37 cellular contexts compared by ENCODE assay signal in genomic region chr5:132305420-132305819, GRCh38. TPM values are rescaled to one million over a fixed set of nuclear protein-coding genes. Genes with fewer than 3 reads are reported as not detected.
"Had no signal": no experiment of that assay in that cellular context is flagged by ENCODE, and none has a peak within 500 bp of the region (broad histone marks: within the 10 kb centered on the region; RNA-seq: fewer than 3 reads in every experiment).

No MANE protein-coding gene starts in this region.

- DNase-seq: activated CD4-positive, alpha-beta memory T cell treated with anti-CD3 and anti-CD28 coated beads, Interleukin-2, amount 10 ng/mL, durations not matched to agents 7 days and 5 days; activated CD4-positive, alpha-beta T cell treated with anti-CD3 and anti-CD28 coated beads for 1 hour; activated CD4-positive, alpha-beta T cell treated with anti-CD3 and anti-CD28 coated beads for 36 hours; activated CD4-positive, alpha-beta T cell treated with anti-CD3 and anti-CD28 coated beads for 48 hours; activated CD4-positive, alpha-beta T cell treated with anti-CD3 and anti-CD28 coated beads, Interleukin-2, amount 10 ng/mL, durations not matched to agents 7 days and 5 days; activated CD4-positive, alpha-beta T cell treated with anti-CD3 and anti-CD28 coated beads, Interleukin-2, amount 50 U/mL, for 48 hours; activated CD4-positive, CD25-positive, alpha-beta regulatory T cell; activated CD8-positive, alpha-beta memory T cell treated with anti-CD3 and anti-CD28 coated beads for 24 hours; activated CD8-positive, alpha-beta memory T cell treated with anti-CD3 and anti-CD28 coated beads, Interleukin-2, amount 10 ng/mL, durations not matched to agents 7 days and 5 days; activated CD8-positive, alpha-beta memory T cell treated with anti-CD3 and anti-CD28 coated beads, Interleukin-2, amount 50 U/mL, for 48 hours; activated CD8-positive, alpha-beta T cell treated with anti-CD3 and anti-CD28 coated beads, Interleukin-2, amount 10 ng/mL, durations not matched to agents 7 days and 5 days; activated effector memory CD4-positive, alpha-beta T cell treated with Interleukin-2 at 50 U/mL for 16 hours; activated gamma-delta T cell; activated naive CD4-positive, alpha-beta T cell treated with anti-CD3 and anti-CD28 coated beads, Interleukin-2, amount 10 ng/mL, durations not matched to agents 7 days and 5 days; activated naive CD4-positive, alpha-beta T cell treated with Interleukin-2 at 50 U/mL for 16 hours; activated naive CD8-positive, alpha-beta T cell treated with anti-CD3 and anti-CD28 coated beads, Interleukin-2, amount 10 ng/mL, durations not matched to agents 7 days and 5 days; activated naive CD8-positive, alpha-beta T cell treated with anti-CD3 and anti-CD28 coated beads, Interleukin-2, amount 50 U/mL, for 24 hours; activated T-cell treated with anti-CD3 and anti-CD28 coated beads, Interleukin-2, amount 50 U/mL, for 24 hours; activated T-cell treated with anti-CD3 and anti-CD28 coated beads, Interleukin-2, amount 50 U/mL, for 48 hours; amygdala; anterior cingulate cortex; caudate nucleus; cerebellar nuclear complex; T-helper 1 cell; T-helper 2 cell; T-helper 9 cell had no signal

- H3K27ac ChIP-seq: ascending aorta, cardiac muscle cell, VCaP had no signal

- H3K9me3 Mint-ChIP-seq: activated CD4-positive, alpha-beta memory T cell treated with anti-CD3 and anti-CD28 coated beads, Interleukin-2, amount 10 ng/mL, durations not matched to agents 7 days and 5 days; activated naive CD8-positive, alpha-beta T cell treated with anti-CD3 and anti-CD28 coated beads, Interleukin-2, amount 10 ng/mL, durations not matched to agents 7 days and 5 days had no signal

- H3K4me3 Mint-ChIP-seq: activated CD4-positive, alpha-beta memory T cell treated with anti-CD3 and anti-CD28 coated beads, Interleukin-2, amount 10 ng/mL, durations not matched to agents 7 days and 5 days; activated CD4-positive, alpha-beta T cell treated with anti-CD3 and anti-CD28 coated beads for 36 hours; activated CD4-positive, alpha-beta T cell treated with anti-CD3 and anti-CD28 coated beads, Interleukin-2, amount 10 ng/mL, durations not matched to agents 7 days and 5 days; activated CD8-positive, alpha-beta memory T cell treated with anti-CD3 and anti-CD28 coated beads, Interleukin-2, amount 10 ng/mL, durations not matched to agents 7 days and 5 days; activated CD8-positive, alpha-beta T cell treated with anti-CD3 and anti-CD28 coated beads, Interleukin-2, amount 10 ng/mL, durations not matched to agents 7 days and 5 days; activated naive CD4-positive, alpha-beta T cell treated with anti-CD3 and anti-CD28 coated beads, Interleukin-2, amount 10 ng/mL, durations not matched to agents 7 days and 5 days; activated naive CD4-positive, alpha-beta T cell treated with anti-CD3 and anti-CD28 coated beads, Interleukin-2, amount 50 U/mL, for 24 hours; activated naive CD8-positive, alpha-beta T cell; activated naive CD8-positive, alpha-beta T cell treated with anti-CD3 and anti-CD28 coated beads, Interleukin-2, amount 10 ng/mL, durations not matched to agents 7 days and 5 days; activated naive CD8-positive, alpha-beta T cell treated with anti-CD3 and anti-CD28 coated beads, Interleukin-2, amount 50 U/mL, for 24 hours; activated T-cell treated with anti-CD3 and anti-CD28 coated beads, Interleukin-2, amount 50 U/mL, for 24 hours; brain; central memory CD8-positive, alpha-beta T cell; T-helper 1 cell treated with Interleukin-12 subunit alpha and Interleukin-12 subunit beta and Interleukin-4 antibody, amounts not matched to agents 30 μg/mL and 1 μg/mL, for 36 hours; T-helper 2 cell treated with Interferon-gamma antibody and Interleukin-4, amounts not matched to agents 5 μg/mL and 100 μg/mL, for 36 hours had no signal

- H3K27me3 Mint-ChIP-seq: activated CD4-positive, alpha-beta T cell treated with anti-CD3 and anti-CD28 coated beads for 36 hours; activated CD8-positive, alpha-beta memory T cell treated with anti-CD3 and anti-CD28 coated beads, Interleukin-2, amount 10 ng/mL, durations not matched to agents 7 days and 5 days; activated naive CD4-positive, alpha-beta T cell treated with anti-CD3 and anti-CD28 coated beads, Interleukin-2, amount 50 U/mL, for 24 hours; activated naive CD8-positive, alpha-beta T cell; activated naive CD8-positive, alpha-beta T cell treated with anti-CD3 and anti-CD28 coated beads, Interleukin-2, amount 10 ng/mL, durations not matched to agents 7 days and 5 days; activated naive CD8-positive, alpha-beta T cell treated with anti-CD3 and anti-CD28 coated beads, Interleukin-2, amount 50 U/mL, for 24 hours; activated T-cell treated with anti-CD3 and anti-CD28 coated beads, Interleukin-2, amount 50 U/mL, for 24 hours; brain; central memory CD8-positive, alpha-beta T cell had no signal

- H3K4me3 ChIP-seq: ascending aorta, cardiac muscle cell had no signal

- H3K27ac Mint-ChIP-seq: activated CD4-positive, alpha-beta memory T cell treated with anti-CD3 and anti-CD28 coated beads, Interleukin-2, amount 10 ng/mL, durations not matched to agents 7 days and 5 days; activated CD4-positive, alpha-beta T cell treated with anti-CD3 and anti-CD28 coated beads for 36 hours; activated CD4-positive, alpha-beta T cell treated with anti-CD3 and anti-CD28 coated beads, Interleukin-2, amount 10 ng/mL, durations not matched to agents 7 days and 5 days; activated CD8-positive, alpha-beta memory T cell treated with anti-CD3 and anti-CD28 coated beads, Interleukin-2, amount 10 ng/mL, durations not matched to agents 7 days and 5 days; activated CD8-positive, alpha-beta T cell treated with anti-CD3 and anti-CD28 coated beads, Interleukin-2, amount 10 ng/mL, durations not matched to agents 7 days and 5 days; activated naive CD4-positive, alpha-beta T cell treated with anti-CD3 and anti-CD28 coated beads, Interleukin-2, amount 10 ng/mL, durations not matched to agents 7 days and 5 days; activated naive CD4-positive, alpha-beta T cell treated with anti-CD3 and anti-CD28 coated beads, Interleukin-2, amount 50 U/mL, for 24 hours; activated naive CD8-positive, alpha-beta T cell; activated naive CD8-positive, alpha-beta T cell treated with anti-CD3 and anti-CD28 coated beads, Interleukin-2, amount 10 ng/mL, durations not matched to agents 7 days and 5 days; activated naive CD8-positive, alpha-beta T cell treated with anti-CD3 and anti-CD28 coated beads, Interleukin-2, amount 50 U/mL, for 24 hours; activated T-cell treated with anti-CD3 and anti-CD28 coated beads, Interleukin-2, amount 50 U/mL, for 24 hours; activated T-helper 2 cell treated with anti-CD3 and anti-CD28 coated beads, Interferon-gamma antibody, Interleukin-2, Interleukin-4, amounts not matched to agents 10 μg/mL and 5 μg/mL and 100 μg/mL, durations not matched to agents 14 hours and 24 hours and 36 hours; brain; T-helper 1 cell treated with Interleukin-12 subunit alpha and Interleukin-12 subunit beta and Interleukin-4 antibody, amounts not matched to agents 30 μg/mL and 1 μg/mL, for 36 hours; T-helper 2 cell treated with Interferon-gamma antibody and Interleukin-4, amounts not matched to agents 5 μg/mL and 100 μg/mL, for 36 hours had no signal

- H3K4me1 Mint-ChIP-seq: activated CD4-positive, alpha-beta memory T cell treated with anti-CD3 and anti-CD28 coated beads, Interleukin-2, amount 10 ng/mL, durations not matched to agents 7 days and 5 days; activated CD4-positive, alpha-beta T cell treated with anti-CD3 and anti-CD28 coated beads for 36 hours; activated CD4-positive, alpha-beta T cell treated with anti-CD3 and anti-CD28 coated beads, Interleukin-2, amount 10 ng/mL, durations not matched to agents 7 days and 5 days; activated CD8-positive, alpha-beta memory T cell treated with anti-CD3 and anti-CD28 coated beads, Interleukin-2, amount 10 ng/mL, durations not matched to agents 7 days and 5 days; activated naive CD4-positive, alpha-beta T cell treated with anti-CD3 and anti-CD28 coated beads, Interleukin-2, amount 10 ng/mL, durations not matched to agents 7 days and 5 days; activated naive CD4-positive, alpha-beta T cell treated with anti-CD3 and anti-CD28 coated beads, Interleukin-2, amount 50 U/mL, for 24 hours; activated naive CD8-positive, alpha-beta T cell treated with anti-CD3 and anti-CD28 coated beads, Interleukin-2, amount 10 ng/mL, durations not matched to agents 7 days and 5 days; activated naive CD8-positive, alpha-beta T cell treated with anti-CD3 and anti-CD28 coated beads, Interleukin-2, amount 50 U/mL, for 24 hours; central memory CD8-positive, alpha-beta T cell had no signal

- ATAC-seq: activated CD4-positive, alpha-beta T cell treated with anti-CD3 and anti-CD28 coated beads for 36 hours; activated CD4-positive, CD25-positive, alpha-beta regulatory T cell treated with anti-CD3 and anti-CD28 coated beads, Interleukin-2, amount 50 U/mL, for 24 hours; activated CD8-positive, alpha-beta memory T cell treated with anti-CD3 and anti-CD28 coated beads, Interleukin-2, amount 10 ng/mL, durations not matched to agents 7 days and 5 days; activated CD8-positive, alpha-beta T cell treated with anti-CD3 and anti-CD28 coated beads, Interleukin-2, amount 10 ng/mL, durations not matched to agents 7 days and 5 days; activated naive CD8-positive, alpha-beta T cell treated with anti-CD3 and anti-CD28 coated beads, Interleukin-2, amount 50 U/mL, for 24 hours had no signal

- H3K36me3 Mint-ChIP-seq: activated naive CD4-positive, alpha-beta T cell treated with anti-CD3 and anti-CD28 coated beads, Interleukin-2, amount 10 ng/mL, durations not matched to agents 7 days and 5 days; activated naive CD8-positive, alpha-beta T cell treated with anti-CD3 and anti-CD28 coated beads, Interleukin-2, amount 10 ng/mL, durations not matched to agents 7 days and 5 days had no signal

- H3K36me3 ChIP-seq: ascending aorta, cardiac muscle cell had no signal

RNA-seq across cellular contexts. Expression of gene SLC22A4, which starts 11.2 kb away (rescaled TPM):
- total RNA-seq: activated CD4-positive, alpha-beta T cell treated with anti-CD3 and anti-CD28 coated beads, Interleukin-2, amount 10 ng/mL, durations not matched to agents 7 days and 5 days; activated CD8-positive, alpha-beta T cell treated with anti-CD3 and anti-CD28 coated beads, Interleukin-2, amount 10 ng/mL, durations not matched to agents 7 days and 5 days had no signal

RNA-seq across cellular contexts. Expression of gene PDLIM4, which starts 47.9 kb away (rescaled TPM):
- total RNA-seq: activated CD4-positive, alpha-beta memory T cell treated with anti-CD3 and anti-CD28 coated beads, Interleukin-2, amount 10 ng/mL, durations not matched to agents 7 days and 5 days; activated CD4-positive, alpha-beta T cell treated with anti-CD3 and anti-CD28 coated beads, Interleukin-2, amount 10 ng/mL, durations not matched to agents 7 days and 5 days; activated CD8-positive, alpha-beta T cell treated with anti-CD3 and anti-CD28 coated beads, Interleukin-2, amount 10 ng/mL, durations not matched to agents 7 days and 5 days had no signal
